8 cellular contexts compared by ENCODE assay signal in the genomic region with DNA sequence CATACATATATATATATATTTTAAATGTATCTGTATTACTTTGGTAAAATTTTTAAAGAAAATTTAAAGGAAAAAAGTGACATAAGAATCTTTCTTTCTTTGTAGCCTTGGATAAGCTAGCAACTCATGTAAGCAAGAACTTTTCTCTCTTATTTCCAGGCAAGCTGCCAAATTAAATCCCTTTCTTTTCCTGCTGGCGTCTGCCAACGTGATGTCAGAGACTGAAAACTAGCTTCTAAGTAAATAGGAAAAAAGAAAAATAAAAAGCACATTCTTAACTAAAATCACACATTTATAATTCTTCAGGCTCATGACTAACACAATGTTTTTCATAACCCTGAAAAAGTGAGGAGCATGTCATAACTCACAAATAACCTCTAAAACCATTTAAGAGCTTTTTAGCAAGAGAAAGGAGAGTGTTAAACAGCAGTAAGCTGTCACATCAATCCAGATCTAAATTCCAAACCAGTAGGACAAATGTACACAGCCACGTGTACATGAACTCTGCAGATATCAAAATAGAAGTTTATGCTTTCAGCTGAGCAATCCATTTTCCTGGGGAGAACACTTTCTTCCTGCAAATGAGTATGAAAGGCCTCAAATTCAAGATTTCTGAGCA.
DNase-seq lines count a peak whose midpoint lies in the region; ATAC-seq and TF ChIP-seq lines count a peak whose summit lies in the region.

No MANE protein-coding gene starts in this region.

- no TSS peak for BruUV-seq in Caco-2 (replicated peaks; lab: Mats Ljungman, UMichigan)

- TF ChIP-seq CTCF in adrenal gland (IDR thresholded peaks at IDR 0.05): no peak
- no peak for TF ChIP-seq CTCF in smooth muscle cell (IDR thresholded peaks at IDR 0.05; ENCODE audit: borderline replicate concordance, insufficient read depth, poor library complexity, severe bottlenecking)
- TF ChIP-seq CTCF in Caco-2 (IDR thresholded peaks at IDR 0.05; ENCODE audit: insufficient read depth in 1 of 2, low read depth in 1 of 2, low read length in 1 of 2, severe bottlenecking in 1 of 2, unreplicated experiment in 1 of 2): no peak

- H3K4me3 Mint-ChIP-seq in Caco-2 (ENCODE audit: unreplicated experiment): no peak overlapping the region

- intact Hi-C loops in adrenal gland (cut with DNase I): no loop called here
- intact Hi-C loops in right cardiac atrium (cut with DNase I): no loop called here
- intact Hi-C loops in Caco-2 (cut with micrococcal nuclease; ENCODE audit: unreplicated experiment): no loop called here

- no peaks in the 10 kb centered on the region for H3K36me3 Mint-ChIP-seq in Caco-2 (ENCODE audit: insufficient read depth, unreplicated experiment)

- H3K27ac ChIP-seq in adrenal gland (peak overlapping the region; percentile 16 to 75 (median 66)), right cardiac atrium (ENCODE audit: low read length) (no peak overlapping the region), smooth muscle cell (ENCODE audit: low read depth) (peak overlapping the region; percentile 77)

- no peak for TF ChIP-seq POLR2A in adrenal gland (IDR thresholded peaks at IDR 0.05)

- H3K79me2 ChIP-seq in smooth muscle cell (ENCODE audit: low read depth): no peaks in the 10 kb centered on the region

- peak; percentile 69 to 81 for ATAC-seq in right cardiac atrium
- no peak for ATAC-seq in HG03442 (IDR thresholded peaks at IDR 0.05; ENCODE audit: unreplicated experiment)
- no peak for ATAC-seq in HG03521 (IDR thresholded peaks at IDR 0.05; ENCODE audit: unreplicated experiment)
- ATAC-seq in HG02678 (IDR thresholded peaks at IDR 0.05; ENCODE audit: unreplicated experiment): no peak

- no peaks in the 10 kb centered on the region for H4K20me1 ChIP-seq in smooth muscle cell (ENCODE audit: low read depth)

- peak overlapping the region; percentile 65 for H3K4me2 ChIP-seq in smooth muscle cell

- peaks cover 3% of the 10 kb centered on the region for H3K27me3 Mint-ChIP-seq in Caco-2 (ENCODE audit: insufficient read depth, unreplicated experiment)

- DNase-seq in HCEC 1CT: peak; percentile 75
- DNase-seq in adrenal gland: peak; percentile 44 to 80 (median 69)
- DNase-seq in right cardiac atrium: peak in 2 of 3 donors; percentile 56 to 74
- DNase-seq in smooth muscle cell (lab: John Stamatoyannopoulos, UW; ENCODE audit: unreplicated experiment): no peak
- DNase-seq in Caco-2: no peak

- peaks cover 18 to 26% of the 10 kb centered on the region in 2 donors for H3K4me1 ChIP-seq in adrenal gland (replicated peaks in 1 of 2)
- no peaks in the 10 kb centered on the region for H3K4me1 ChIP-seq in right cardiac atrium (ENCODE audit: control insufficient read depth, insufficient read depth, low read length)
- peaks cover 18% of the 10 kb centered on the region for H3K4me1 ChIP-seq in smooth muscle cell (ENCODE audit: low read depth)
- H3K4me1 ChIP-seq in Caco-2: no peaks in the 10 kb centered on the region

- H3K4me3 ChIP-seq in adrenal gland (no peak overlapping the region), right cardiac atrium (ENCODE audit: low read length) (no peak overlapping the region), smooth muscle cell (no peak overlapping the region), Caco-2 (ENCODE audit: low read depth, low read length) (no peak overlapping the region)

- peaks cover 5% of the 10 kb centered on the region for H3F3A ChIP-seq in smooth muscle cell (ENCODE audit: low read depth)

- H3K9me3 ChIP-seq in adrenal gland (replicated peaks in 1 of 3) (no peaks in the 10 kb centered on the region), right cardiac atrium (ENCODE audit: control insufficient read depth, low read length) (no peaks in the 10 kb centered on the region), smooth muscle cell (replicated peaks; ENCODE audit: low read depth) (no peaks in the 10 kb centered on the region), Caco-2 (no peaks in the 10 kb centered on the region)

- H3K27ac Mint-ChIP-seq in Caco-2 (ENCODE audit: unreplicated experiment): no peak overlapping the region

- peaks cover 12% of the 10 kb centered on the region for H3K9me3 Mint-ChIP-seq in Caco-2 (ENCODE audit: unreplicated experiment)

- H3K36me3 ChIP-seq in adrenal gland (replicated peaks in 1 of 2) (no peaks in the 10 kb centered on the region), smooth muscle cell (ENCODE audit: low read depth) (no peaks in the 10 kb centered on the region), Caco-2 (ENCODE audit: control insufficient read depth, insufficient read depth, low read length) (no peaks in the 10 kb centered on the region)

- POLR2A ChIA-PET in Caco-2 (lab: Charles Lee): no interaction called here

- H2AFZ ChIP-seq in smooth muscle cell (ENCODE audit: low read depth): peak overlapping the region; percentile 56

- H3K4me1 Mint-ChIP-seq in Caco-2 (ENCODE audit: low read depth, unreplicated experiment): no peaks in the 10 kb centered on the region

- H3K27me3 ChIP-seq in adrenal gland (no peaks in the 10 kb centered on the region), right cardiac atrium (ENCODE audit: control insufficient read depth, insufficient read depth) (no peaks in the 10 kb centered on the region), smooth muscle cell (ENCODE audit: low read depth) (no peaks in the 10 kb centered on the region), Caco-2 (replicated peaks; ENCODE audit: control insufficient read depth, insufficient read depth, low read length) (no peaks in the 10 kb centered on the region)

- H3K9ac ChIP-seq in smooth muscle cell (ENCODE audit: low read depth): peak overlapping the region; percentile 10

- WGBS in adrenal gland, 4 donors: 1 to 7% (median 2%) methylated on average over 3 of the region's 3 CpGs
- 1% methylated on average over 3 of the region's 3 CpGs for WGBS in right cardiac atrium
- WGBS in smooth muscle cell (ENCODE audit: low lambda C conversion rate): 11% methylated on average over 3 of the region's 3 CpGs

- CTCF ChIA-PET in Caco-2 (lab: Charles Lee): no interaction called here

Comparison
In these comparisons a context has a peak if more than half of its experiments do, and no peak if none do; other contexts are left out.
1. DNase-seq: peak in HCEC 1CT (single experiment), adrenal gland (7 of 7) and right cardiac atrium (2 of 3); none in smooth muscle cell (single experiment) and Caco-2 (0 of 2).
2. ATAC-seq: peak in right cardiac atrium (2 of 2); none in HG03442 (single experiment), HG03521 (single experiment) and HG02678 (single experiment).